Comparison of ENCODE assay signal across 1 cellular context in genomic region chr7:141366098-141366621, GRCh38.
TF ChIP-seq lines count a peak whose summit lies in the region.

No MANE protein-coding gene starts in this region.

TF ChIP-seq in H1, 55 proteins besides CTCF, POLR2A, EP300 and RAD21 (continued from another document):
- TF ChIP-seq TBP (IDR thresholded peaks at IDR 0.05; ENCODE audit: low read depth, low read length) (no peak), POU5F1 (IDR thresholded peaks at IDR 0.05; ENCODE audit: low read depth, low read length) (no peak), MAX (IDR thresholded peaks at IDR 0.05) (no peak), TCF12 (IDR thresholded peaks at IDR 0.05; ENCODE audit: low read depth, low read length) (no peak), RXRA (IDR thresholded peaks at IDR 0.05; ENCODE audit: insufficient read depth, low read depth, low read length) (no peak), RFX5 (IDR thresholded peaks at IDR 0.05; ENCODE audit: borderline replicate concordance, low read depth, low read length) (no peak)
